Comparison of ENCODE assay signal across 14 cellular contexts in genomic region chr1:246573481-246573880, GRCh38. TPM values are rescaled to one million over a fixed set of nuclear protein-coding genes. Genes with fewer than 3 reads are reported as not detected.
DNase-seq lines count a peak whose midpoint lies in the region; ATAC-seq, FAIRE-seq and TF ChIP-seq lines count a peak whose summit lies in the region.
"Had no signal": no experiment of that assay in that cellular context is flagged by ENCODE, and none has a peak within 500 bp of the region (broad histone marks: within the 10 kb centered on the region; RNA-seq: fewer than 3 reads in every experiment).

No MANE protein-coding gene starts in this region.

- peaks cover 0 to 6% (median 0%) of the 10 kb centered on the region in 7 donors for H3K9me3 Mint-ChIP-seq in CD14-positive monocyte
- peaks cover 0 to 1% (median 0%) of the 10 kb centered on the region in 3 donors for H3K9me3 Mint-ChIP-seq in IgD-negative memory B cell
- H3K9me3 Mint-ChIP-seq in activated CD8-positive, alpha-beta T cell treated with anti-CD3 and anti-CD28 coated beads, Interleukin-2, amount 10 ng/mL, durations not matched to agents 7 days and 5 days (ENCODE audit: insufficient read depth), result no peaks in the 10 kb centered on the region
- H3K9me3 Mint-ChIP-seq: endodermal cell had no signal

- H3K36me3 Mint-ChIP-seq in CD14-positive monocyte, result peaks cover 5 to 6% of the 10 kb centered on the region in 2 donors
- H3K36me3 Mint-ChIP-seq in IgD-negative memory B cell, result peaks cover 7% of the 10 kb centered on the region
- H3K36me3 Mint-ChIP-seq in activated CD8-positive, alpha-beta T cell treated with anti-CD3 and anti-CD28 coated beads, Interleukin-2, amount 10 ng/mL, durations not matched to agents 7 days and 5 days (ENCODE audit: low read depth), result peaks cover 28% of the 10 kb centered on the region

- no peak for ATAC-seq in activated CD8-positive, alpha-beta T cell treated with anti-CD3 and anti-CD28 coated beads, Interleukin-2, amount 10 ng/mL, durations not matched to agents 7 days and 5 days
- no peak for ATAC-seq in HG02870 (IDR thresholded peaks at IDR 0.05; ENCODE audit: unreplicated experiment)
- no peak for ATAC-seq in GM18868 (IDR thresholded peaks at IDR 0.05; ENCODE audit: unreplicated experiment)

- no peaks in the 10 kb centered on the region for H3K36me3 ChIP-seq in muscle layer of duodenum (ENCODE audit: control insufficient read depth in 1 of 2, insufficient read depth in 2 of 2, low read length in 2 of 2)

- POLR2A ChIA-PET in activated CD8-positive, alpha-beta T cell treated with anti-CD3 and anti-CD28 coated beads, Interleukin-2, amount 10 ng/mL, durations not matched to agents 7 days and 5 days (lab: Charles Lee), result no interaction called here

- H3K4me1 ChIP-seq in muscle layer of duodenum (ENCODE audit: control insufficient read depth in 1 of 2, insufficient read depth in 2 of 2, low read length in 2 of 2), result peaks cover 23 to 30% of the 10 kb centered on the region in 2 donors

- no peaks in the 10 kb centered on the region for H3K9me3 ChIP-seq in muscle layer of duodenum (ENCODE audit: control insufficient read depth in 1 of 2, low read length in 2 of 2)

- intact Hi-C loops in CD14-positive monocyte (cut with micrococcal nuclease), result no loop called here

- H3K4me3 ChIP-seq in muscle layer of duodenum (ENCODE audit: low read depth in 1 of 2, low read length in 2 of 2), result no peak overlapping the region

- H3K4me1 Mint-ChIP-seq in CD14-positive monocyte, result peaks cover 62% of the 10 kb centered on the region
- peaks cover 43 to 48% (median 46%) of the 10 kb centered on the region in 3 donors for H3K4me1 Mint-ChIP-seq in IgD-negative memory B cell
- peaks cover 60% of the 10 kb centered on the region for H3K4me1 Mint-ChIP-seq in activated CD8-positive, alpha-beta T cell treated with anti-CD3 and anti-CD28 coated beads, Interleukin-2, amount 10 ng/mL, durations not matched to agents 7 days and 5 days (ENCODE audit: low read depth)

- no peak for FAIRE-seq in HTR-8/SVneo (lab: Jason Lieb, UNC)
- FAIRE-seq: GM12891 had no signal

- H3K4me3 Mint-ChIP-seq in CD14-positive monocyte (peak overlapping the region; percentile 30 to 56), IgD-negative memory B cell (peak overlapping the region in 1 of 4 donors; percentile 75)
- H3K4me3 Mint-ChIP-seq in activated CD8-positive, alpha-beta T cell treated with anti-CD3 and anti-CD28 coated beads, Interleukin-2, amount 10 ng/mL, durations not matched to agents 7 days and 5 days, result no peak overlapping the region
- H3K4me3 Mint-ChIP-seq: endodermal cell had no signal

- peaks cover 0 to 1% (median 0%) of the 10 kb centered on the region in 3 donors for H3K27me3 Mint-ChIP-seq in CD14-positive monocyte (ENCODE audit: low read depth in 3 of 3)
- H3K27me3 Mint-ChIP-seq in IgD-negative memory B cell, result no peaks in the 10 kb centered on the region
- no peaks in the 10 kb centered on the region for H3K27me3 Mint-ChIP-seq in activated CD8-positive, alpha-beta T cell treated with anti-CD3 and anti-CD28 coated beads, Interleukin-2, amount 10 ng/mL, durations not matched to agents 7 days and 5 days (ENCODE audit: low read depth)

- CTCF ChIA-PET in activated CD8-positive, alpha-beta T cell treated with anti-CD3 and anti-CD28 coated beads, Interleukin-2, amount 10 ng/mL, durations not matched to agents 7 days and 5 days (lab: Charles Lee), result no interaction called here

- DNase-seq in CD14-positive monocyte (ENCODE audit: low spot score), result no peak
- no peak for DNase-seq in activated CD8-positive, alpha-beta T cell treated with anti-CD3 and anti-CD28 coated beads, Interleukin-2, amount 10 ng/mL, durations not matched to agents 7 days and 5 days
- no peak for DNase-seq in HT-29 (ENCODE audit: low spot score)
- no peak for DNase-seq in HTR-8/SVneo (ENCODE audit: insufficient read length, low spot score)
- DNase-seq: Calu3; endodermal cell; NCI-H187; NK-92 treated with Interleukin-12 subunit alpha and Interleukin-12 subunit beta, amount 100 ng/mL, for 24 hours had no signal

- peak overlapping the region; percentile 40 for H3K27ac ChIP-seq in muscle layer of duodenum (ENCODE audit: low read length)
- H3K27ac ChIP-seq: VCaP had no signal

- no peaks in the 10 kb centered on the region for H3K27me3 ChIP-seq in muscle layer of duodenum (ENCODE audit: low read depth, low read length)

- TF ChIP-seq CTCF in CD14-positive monocyte (IDR thresholded peaks at IDR 0.05), result no peak

- H3K27ac Mint-ChIP-seq in CD14-positive monocyte (peak overlapping the region; percentile 30 to 85 (median 79)), IgD-negative memory B cell (peak overlapping the region in 2 of 3 donors; percentile 55 to 59)
- peak overlapping the region; percentile 1 for H3K27ac Mint-ChIP-seq in activated CD8-positive, alpha-beta T cell treated with anti-CD3 and anti-CD28 coated beads, Interleukin-2, amount 10 ng/mL, durations not matched to agents 7 days and 5 days
- H3K27ac Mint-ChIP-seq: endodermal cell had no signal

RNA-seq across cellular contexts. Expression of gene CNST, which starts 7.2 kb away (rescaled TPM):
- polyA plus RNA-seq in CD14-positive monocyte, result 10 to 100 TPM; 11.0 to 13.7 TPM
- 51.6 TPM for polyA plus RNA-seq in IgD-negative memory B cell
- total RNA-seq in activated CD8-positive, alpha-beta T cell treated with anti-CD3 and anti-CD28 coated beads, Interleukin-2, amount 10 ng/mL, durations not matched to agents 7 days and 5 days, result 10 to 100 TPM; 26.9 to 30.4 TPM
- total RNA-seq in HT-29 (2014; rRNA removed; shearing (Covaris generic)), result 6.1 and 7.0 TPM in 2 replicates

RNA-seq across cellular contexts. Expression of gene TFB2M, which starts 7.4 kb away (rescaled TPM):
- polyA plus RNA-seq in CD14-positive monocyte, result 1 to 10 TPM; 7.9 to 9.7 TPM
- polyA plus RNA-seq in IgD-negative memory B cell, result 19.1 TPM
- total RNA-seq in activated CD8-positive, alpha-beta T cell treated with anti-CD3 and anti-CD28 coated beads, Interleukin-2, amount 10 ng/mL, durations not matched to agents 7 days and 5 days, result 10 to 100 TPM; 10.4 to 12.3 TPM
- total RNA-seq in HT-29 (2014; rRNA removed; shearing (Covaris generic)), result 21.6 and 25.7 TPM in 2 replicates

Comparison
In these comparisons a context has a peak if more than half of its experiments do, and no peak if none do; other contexts are left out.
1. H3K27ac Mint-ChIP-seq: peak in every context shown above with its lines; median percentile 79 in CD14-positive monocyte; 57 in IgD-negative memory B cell; 1 in activated CD8-positive, alpha-beta T cell treated with anti-CD3 and anti-CD28 coated beads, Interleukin-2, amount 10 ng/mL, durations not matched to agents 7 days and 5 days.